Comparison of ENCODE assay signal across 13 cellular contexts in the genomic region with DNA sequence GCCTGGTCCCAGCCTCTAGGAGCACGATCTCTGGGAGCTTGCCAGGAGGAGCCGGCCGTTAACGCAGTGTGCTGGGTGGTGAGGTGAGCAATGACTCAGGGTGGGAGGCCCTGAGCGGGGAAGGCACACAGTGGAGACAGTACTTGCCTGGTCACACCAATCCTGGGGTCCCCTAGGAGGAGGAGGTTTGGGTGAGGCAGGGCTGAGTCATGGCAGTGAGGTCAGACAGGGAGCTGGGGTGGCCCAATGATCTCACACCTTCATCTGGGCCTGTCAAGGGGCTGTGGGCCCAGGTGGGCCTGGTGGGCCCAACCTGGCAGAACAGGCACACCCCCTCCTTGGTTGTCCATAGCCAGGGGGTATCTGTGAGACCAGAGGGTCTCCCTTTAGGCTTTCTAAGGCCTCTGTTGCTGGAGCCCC. TPM values are rescaled to one million over a fixed set of nuclear protein-coding genes. Genes with fewer than 3 reads are reported as not detected.
DNase-seq lines count a peak whose midpoint lies in the region; ATAC-seq and TF ChIP-seq lines count a peak whose summit lies in the region.
"Had no signal": no experiment of that assay in that cellular context is flagged by ENCODE, and none has a peak within 500 bp of the region (broad histone marks: within the 10 kb centered on the region; RNA-seq: fewer than 3 reads in every experiment).

No MANE protein-coding gene starts in this region.

- no peak for TF ChIP-seq EP300 in sigmoid colon (IDR thresholded peaks at IDR 0.05)

- peak; percentile 29 for DNase-seq in activated T-cell treated with anti-CD3 and anti-CD28 coated beads for 48 hours (ENCODE audit: low read depth)
- no peak for DNase-seq in activated T-cell treated with anti-CD3 and anti-CD28 coated beads for 4 hours
- peak; percentile 89 for DNase-seq in RKO (ENCODE audit: low spot score)
- DNase-seq in epithelial cell of esophagus (ENCODE audit: low read depth), result peak; percentile 97
- DNase-seq in skeletal muscle cell (ENCODE audit: low read depth), result peak; percentile 94
- no peak for DNase-seq in sigmoid colon
- no peak for DNase-seq in NCI-H1105 (lab: John Stamatoyannopoulos, UW)
- DNase-seq: central memory CD4-positive, alpha-beta T cell; NCI-H748 treated with DMSO at 0.1 percent for 48 hours had no signal

- no peaks in the 10 kb centered on the region for H3K36me3 ChIP-seq in sigmoid colon

- WGBS in sigmoid colon, 2 donors, result 88 to 90% methylated on average over 5 of the region's 5 CpGs

- no peaks in the 10 kb centered on the region for H3K27me3 ChIP-seq in sigmoid colon

- TF ChIP-seq CTCF in epithelial cell of esophagus (IDR thresholded peaks at IDR 0.05; ENCODE audit: insufficient read depth, low read depth, low read length, missing control alignments) (no peak), sigmoid colon (IDR thresholded peaks at IDR 0.05) (no peak)

- no peaks in the 10 kb centered on the region for H3K9me3 ChIP-seq in sigmoid colon

- H3K27ac ChIP-seq in sigmoid colon, result peak overlapping the region in 1 of 4 donors; percentile 92
- H3K27ac ChIP-seq: VCaP had no signal

- intact Hi-C loops in sigmoid colon (cut with DNase I), result no loop called here

- ATAC-seq in HG03469 (IDR thresholded peaks at IDR 0.05; ENCODE audit: unreplicated experiment), result no peak
- ATAC-seq: stimulated activated memory B cell treated with anti-CD40 and anti-IgM and Interleukin-4, amounts not matched to agents 10 μg/mL and 1 μg/mL and 100 μg/mL, for 72 hours had no signal

- peaks cover 0 to 36% (median 26%) of the 10 kb centered on the region in 4 donors for H3K4me1 ChIP-seq in sigmoid colon

- H3K4me3 ChIP-seq in epithelial cell of esophagus (ENCODE audit: low read length) (no peak overlapping the region), skeletal muscle cell (ENCODE audit: low read depth, low read length) (no peak overlapping the region), sigmoid colon (no peak overlapping the region)

- TF ChIP-seq POLR2A in sigmoid colon (IDR thresholded peaks at IDR 0.05), result no peak

RNA-seq across cellular contexts. Expression of a gene that starts 8.6 kb away (rescaled TPM):
- 1 to 10 TPM in 1 of 4 donors, not detected in 3; 2.2 TPM for total RNA-seq in sigmoid colon
- polyA plus RNA-seq in sigmoid colon, result 1 to 10 TPM in 1 of 3 donors, under 1 TPM in 2; 0.57 to 4.8 (median 0.92) TPM
- total RNA-seq: pulmonary artery endothelial cell had no signal

Comparison
In these comparisons a context has a peak if more than half of its experiments do, and no peak if none do; other contexts are left out.
1. DNase-seq: peak in activated T-cell treated with anti-CD3 and anti-CD28 coated beads for 48 hours (single experiment), RKO (single experiment), epithelial cell of esophagus (single experiment) and skeletal muscle cell (single experiment); none in activated T-cell treated with anti-CD3 and anti-CD28 coated beads for 4 hours (single experiment), sigmoid colon (single experiment) and NCI-H1105 (single experiment).